Comparison of ENCODE assay signal across 11 cellular contexts in the genomic region with DNA sequence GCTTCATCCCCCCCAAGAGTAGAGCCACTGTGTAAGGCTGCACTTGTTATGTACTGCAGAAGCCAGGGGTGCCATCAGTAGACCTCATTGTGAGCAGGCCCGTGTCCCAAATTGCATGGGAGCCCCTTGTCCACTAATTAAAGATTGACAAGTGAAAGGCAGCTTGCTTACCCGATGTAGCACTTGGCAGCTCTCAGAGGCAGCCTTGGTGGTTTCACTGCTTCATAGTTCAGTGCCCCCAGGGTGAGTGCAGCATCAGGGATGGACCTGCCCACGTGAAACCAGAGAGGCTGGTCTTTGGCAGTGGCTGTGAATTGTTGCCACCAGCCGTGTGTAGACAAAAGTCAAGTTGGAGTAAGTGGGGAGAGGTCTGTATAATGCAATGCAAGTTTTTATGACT. TPM values are rescaled to one million over a fixed set of nuclear protein-coding genes. Genes with fewer than 3 reads are reported as not detected.
DNase-seq lines count a peak whose midpoint lies in the region; ATAC-seq and TF ChIP-seq lines count a peak whose summit lies in the region.
"Had no signal": no experiment of that assay in that cellular context is flagged by ENCODE, and none has a peak within 500 bp of the region (broad histone marks: within the 10 kb centered on the region; RNA-seq: fewer than 3 reads in every experiment).

No MANE protein-coding gene starts in this region.

- H3K9me3 Mint-ChIP-seq in stimulated activated effector memory CD8-positive, alpha-beta T cell treated with anti-CD3 and anti-CD28 coated beads, Interleukin-12 subunit alpha, Interleukin-12 subunit beta, amount 100 ng/mL, for 72 hours: no peaks in the 10 kb centered on the region

- no peak overlapping the region for H3K4me3 Mint-ChIP-seq in stimulated activated effector memory CD8-positive, alpha-beta T cell treated with anti-CD3 and anti-CD28 coated beads, Interleukin-12 subunit alpha, Interleukin-12 subunit beta, amount 100 ng/mL, for 72 hours

- DNase-seq in NAMALWA (ENCODE audit: low spot score): peak; percentile 84
- DNase-seq in stimulated activated effector memory CD8-positive, alpha-beta T cell treated with anti-CD3 and anti-CD28 coated beads, Interleukin-12 subunit alpha, Interleukin-12 subunit beta, amount 100 ng/mL, for 72 hours (ENCODE audit: low spot score in 2 of 2): no peak
- no peak for DNase-seq in substantia nigra (lab: John Stamatoyannopoulos, UW)
- DNase-seq in AG20443 (ENCODE audit: low spot score): no peak
- DNase-seq in upper lobe of left lung: no peak
- DNase-seq: GF-D8, NCI-H1417, Peyer's patch had no signal

- ATAC-seq in GM19351 (IDR thresholded peaks at IDR 0.05; ENCODE audit: unreplicated experiment) (peak; percentile 65), HG02678 (IDR thresholded peaks at IDR 0.05; ENCODE audit: unreplicated experiment) (peak; percentile 80), upper lobe of left lung (ENCODE audit: low FRiP score in 2 of 2) (no peak)
- peak; percentile 31 for ATAC-seq in stimulated activated effector memory CD8-positive, alpha-beta T cell treated with anti-CD3 and anti-CD28 coated beads, Interleukin-12 subunit alpha, Interleukin-12 subunit beta, amount 100 ng/mL, for 72 hours

- peaks cover 11 to 82% (median 24%) of the 10 kb centered on the region in 4 donors for H3K36me3 ChIP-seq in upper lobe of left lung

- peaks cover 31% of the 10 kb centered on the region for H3K36me3 Mint-ChIP-seq in stimulated activated effector memory CD8-positive, alpha-beta T cell treated with anti-CD3 and anti-CD28 coated beads, Interleukin-12 subunit alpha, Interleukin-12 subunit beta, amount 100 ng/mL, for 72 hours

- H3K4me3 ChIP-seq in upper lobe of left lung: no peak overlapping the region
- H3K4me3 ChIP-seq: Peyer's patch, prostate gland had no signal

- no peaks in the 10 kb centered on the region for H3K9me3 ChIP-seq in upper lobe of left lung
- H3K9me3 ChIP-seq: Peyer's patch, prostate gland had no signal

- no peak for TF ChIP-seq POLR2A in upper lobe of left lung (IDR thresholded peaks at IDR 0.05)

- no peaks in the 10 kb centered on the region for H3K27me3 ChIP-seq in upper lobe of left lung
- H3K27me3 ChIP-seq: Peyer's patch had no signal

- no peak for TF ChIP-seq EP300 in upper lobe of left lung (IDR thresholded peaks at IDR 0.05)

- no peak for TF ChIP-seq CTCF in upper lobe of left lung (IDR thresholded peaks at IDR 0.05)

- WGBS in upper lobe of left lung, 2 donors: 73 to 79% methylated on average over 4 of the region's 4 CpGs

- H3K4me1 Mint-ChIP-seq in stimulated activated effector memory CD8-positive, alpha-beta T cell treated with anti-CD3 and anti-CD28 coated beads, Interleukin-12 subunit alpha, Interleukin-12 subunit beta, amount 100 ng/mL, for 72 hours: peaks cover 5% of the 10 kb centered on the region

- H3K27ac ChIP-seq in substantia nigra (ENCODE audit: low read depth, low read length, poor library complexity, severe bottlenecking): no peak overlapping the region
- H3K27ac ChIP-seq in upper lobe of left lung: no peak overlapping the region
- H3K27ac ChIP-seq: Peyer's patch, prostate gland had no signal

- no peak overlapping the region for H3K27ac Mint-ChIP-seq in stimulated activated effector memory CD8-positive, alpha-beta T cell treated with anti-CD3 and anti-CD28 coated beads, Interleukin-12 subunit alpha, Interleukin-12 subunit beta, amount 100 ng/mL, for 72 hours

- H3K4me1 ChIP-seq in upper lobe of left lung: peaks cover 4 to 13% (median 10%) of the 10 kb centered on the region in 4 donors
- H3K4me1 ChIP-seq: prostate gland had no signal

RNA-seq across cellular contexts. Expression of gene TUBB6, which starts 13.3 kb away (rescaled TPM):
- 100 to 1,000 TPM in 4 of 6 donors, 10 to 100 TPM in 2; 89.1 to 380 (median 157) TPM for total RNA-seq in upper lobe of left lung

RNA-seq across cellular contexts. Expression of gene AFG3L2, which starts 55.7 kb away (rescaled TPM):
- 10 to 100 TPM; 31.3 to 55.6 (median 38.3) TPM for total RNA-seq in upper lobe of left lung

Comparison
In these comparisons a context has a peak if more than half of its experiments do, and no peak if none do; other contexts are left out.
1. ATAC-seq: peak in GM19351 (single experiment), HG02678 (single experiment) and stimulated activated effector memory CD8-positive, alpha-beta T cell treated with anti-CD3 and anti-CD28 coated beads, Interleukin-12 subunit alpha, Interleukin-12 subunit beta, amount 100 ng/mL, for 72 hours (single experiment); none in upper lobe of left lung (0 of 2).